In the genomic region with DNA sequence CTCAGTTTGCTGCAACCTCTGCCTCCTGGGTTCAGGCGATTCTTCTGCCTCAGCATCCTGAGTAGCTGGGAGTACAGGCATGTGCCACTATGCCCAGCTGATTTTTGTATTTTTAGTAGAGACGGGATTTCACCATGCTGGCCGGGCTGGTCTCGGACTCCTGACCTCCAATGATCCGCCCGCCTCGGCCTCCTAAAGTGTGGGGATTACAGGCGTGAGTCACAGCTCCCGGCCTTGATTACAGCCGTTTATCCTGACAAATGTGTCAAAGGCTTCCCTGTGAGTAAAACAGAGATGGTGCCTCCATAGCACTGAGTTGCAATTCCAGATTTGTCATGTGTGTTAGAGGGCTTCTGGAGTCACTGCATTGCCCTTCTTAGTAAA, we compare ENCODE assay signal across 17 cellular contexts.
A peak's percentile ranks its signal among the peaks of the same experiment; 100 is the strongest.
DNase-seq lines count a peak whose midpoint lies in the region; ATAC-seq and TF ChIP-seq lines count a peak whose summit lies in the region.
"Had no signal": no experiment of that assay in that cellular context is flagged by ENCODE, and none has a peak within 500 bp of the region (broad histone marks: within the 10 kb centered on the region; RNA-seq: fewer than 3 reads in every experiment).

No MANE protein-coding gene starts in this region.

- H3K4me2 ChIP-seq in hepatocyte, result no peak overlapping the region
- peak overlapping the region; percentile 69 for H3K4me2 ChIP-seq in smooth muscle cell

- H3K9me3 ChIP-seq in hepatocyte (ENCODE audit: low read depth) (no peaks in the 10 kb centered on the region), smooth muscle cell (replicated peaks; ENCODE audit: low read depth) (no peaks in the 10 kb centered on the region), stomach (no peaks in the 10 kb centered on the region)
- H3K9me3 ChIP-seq: HAP-1, neutrophil, upper lobe of left lung had no signal

- H3K4me1 ChIP-seq in hepatocyte (ENCODE audit: insufficient read depth) (peaks cover 5% of the 10 kb centered on the region), smooth muscle cell (ENCODE audit: low read depth) (peaks cover 8% of the 10 kb centered on the region), stomach (peaks cover 0 to 15% (median 7%) of the 10 kb centered on the region in 4 donors)
- H3K4me1 ChIP-seq: HAP-1, upper lobe of left lung had no signal

- no peaks in the 10 kb centered on the region for H3K9me2 ChIP-seq in hepatocyte (replicated peaks; ENCODE audit: insufficient read depth)

- H3K27me3 ChIP-seq in hepatocyte (no peaks in the 10 kb centered on the region), smooth muscle cell (ENCODE audit: low read depth) (no peaks in the 10 kb centered on the region), stomach (no peaks in the 10 kb centered on the region)
- H3K27me3 ChIP-seq: neutrophil, upper lobe of left lung had no signal

- H3K27ac ChIP-seq in hepatocyte (peak overlapping the region; percentile 66), smooth muscle cell (ENCODE audit: low read depth) (peak overlapping the region; percentile 79), stomach (peak overlapping the region in 2 of 5 donors; percentile 46 to 54)
- H3K27ac ChIP-seq: neutrophil, upper lobe of left lung had no signal

- no peak for ATAC-seq in activated T-helper 17 cell treated with anti-CD3 and anti-CD28 coated beads, Interleukin-2, amount 50 U/mL, for 72 hours (replicated peaks)
- no peak for ATAC-seq in GM21786 (IDR thresholded peaks at IDR 0.05; ENCODE audit: unreplicated experiment)
- ATAC-seq: Right ventricle myocardium inferior; stimulated activated memory B cell treated with anti-CD40 and anti-IgM and Interleukin-4, amounts not matched to agents 10 μg/mL and 1 μg/mL and 100 μg/mL, for 72 hours had no signal

- H3K27ac Mint-ChIP-seq in activated CD4-positive, alpha-beta memory T cell treated with anti-CD3 and anti-CD28 coated beads for 36 hours, result peak overlapping the region; percentile 18
- no peak overlapping the region for H3K27ac Mint-ChIP-seq in activated CD4-positive, alpha-beta memory T cell treated with anti-CD3 and anti-CD28 coated beads, Interleukin-2, amount 10 ng/mL, durations not matched to agents 7 days and 5 days
- peak overlapping the region; percentile 59 for H3K27ac Mint-ChIP-seq in activated T-helper 17 cell treated with anti-CD3 and anti-CD28 coated beads, Interleukin-2, amount 50 U/mL, for 72 hours
- H3K27ac Mint-ChIP-seq: activated naive CD8-positive, alpha-beta T cell treated with anti-CD3 and anti-CD28 coated beads for 36 hours; CD4-positive, alpha-beta T cell; stimulated activated memory B cell treated with anti-CD40 and anti-IgM and Interleukin-4, amounts not matched to agents 10 μg/mL and 1 μg/mL and 100 μg/mL, for 72 hours had no signal

- CTCF ChIA-PET in activated CD4-positive, alpha-beta memory T cell treated with anti-CD3 and anti-CD28 coated beads for 36 hours (lab: Charles Lee), result interaction anchor here (0.8 to 3.2 kb wide), 6 partner anchors 10 to 55 kb away, joined by 3 to 17 read pairs (median 6); no protein-coding TSS in a partner anchor
- CTCF ChIA-PET in activated CD4-positive, alpha-beta memory T cell treated with anti-CD3 and anti-CD28 coated beads, Interleukin-2, amount 10 ng/mL, durations not matched to agents 7 days and 5 days (lab: Charles Lee), result interaction anchor here (5.5 kb wide), 1 partner anchor 17 kb away, joined by 34 read pairs; no protein-coding TSS in a partner anchor

- no peak overlapping the region for H3K4me3 Mint-ChIP-seq in activated CD4-positive, alpha-beta memory T cell treated with anti-CD3 and anti-CD28 coated beads for 36 hours
- no peak overlapping the region for H3K4me3 Mint-ChIP-seq in activated CD4-positive, alpha-beta memory T cell treated with anti-CD3 and anti-CD28 coated beads, Interleukin-2, amount 10 ng/mL, durations not matched to agents 7 days and 5 days
- H3K4me3 Mint-ChIP-seq in activated T-helper 17 cell treated with anti-CD3 and anti-CD28 coated beads, Interleukin-2, amount 50 U/mL, for 72 hours, result peak overlapping the region; percentile 26
- H3K4me3 Mint-ChIP-seq: activated CD4-positive, alpha-beta T cell treated with anti-CD3 and anti-CD28 coated beads for 36 hours; activated naive CD8-positive, alpha-beta T cell treated with anti-CD3 and anti-CD28 coated beads for 36 hours; CD4-positive, alpha-beta T cell; stimulated activated memory B cell treated with anti-CD40 and anti-IgM and Interleukin-4, amounts not matched to agents 10 μg/mL and 1 μg/mL and 100 μg/mL, for 72 hours had no signal

- H3K36me3 ChIP-seq in hepatocyte (replicated peaks; ENCODE audit: insufficient read depth, low read depth) (no peaks in the 10 kb centered on the region), smooth muscle cell (ENCODE audit: low read depth) (no peaks in the 10 kb centered on the region), stomach (no peaks in the 10 kb centered on the region)
- H3K36me3 ChIP-seq: HAP-1, neutrophil, upper lobe of left lung had no signal

- WGBS in hepatocyte (ENCODE audit: low lambda C conversion rate, missing lambda C conversion rate), result 48% methylated on average over 9 of the region's 10 CpGs
- WGBS in smooth muscle cell (ENCODE audit: low lambda C conversion rate), result 16% methylated on average over 10 of the region's 10 CpGs
- 38 to 64% (median 57%) methylated on average over 10 of the region's 10 CpGs for WGBS in stomach, 5 donors

- H3F3A ChIP-seq in smooth muscle cell (ENCODE audit: low read depth), result peaks cover 17% of the 10 kb centered on the region

- no peaks in the 10 kb centered on the region for H3K36me3 Mint-ChIP-seq in activated CD4-positive, alpha-beta memory T cell treated with anti-CD3 and anti-CD28 coated beads for 36 hours
- H3K36me3 Mint-ChIP-seq in activated CD4-positive, alpha-beta memory T cell treated with anti-CD3 and anti-CD28 coated beads, Interleukin-2, amount 10 ng/mL, durations not matched to agents 7 days and 5 days (ENCODE audit: low read depth), result no peaks in the 10 kb centered on the region
- no peaks in the 10 kb centered on the region for H3K36me3 Mint-ChIP-seq in activated T-helper 17 cell treated with anti-CD3 and anti-CD28 coated beads, Interleukin-2, amount 50 U/mL, for 72 hours (ENCODE audit: low read depth)
- H3K36me3 Mint-ChIP-seq: stimulated activated memory B cell treated with anti-CD40 and anti-IgM and Interleukin-4, amounts not matched to agents 10 μg/mL and 1 μg/mL and 100 μg/mL, for 72 hours had no signal

- no peak overlapping the region for H3K9ac ChIP-seq in smooth muscle cell (ENCODE audit: low read depth)

- H3K4me1 Mint-ChIP-seq in activated CD4-positive, alpha-beta memory T cell treated with anti-CD3 and anti-CD28 coated beads for 36 hours (ENCODE audit: low read depth), result peaks cover 19% of the 10 kb centered on the region
- peaks cover 24% of the 10 kb centered on the region for H3K4me1 Mint-ChIP-seq in activated CD4-positive, alpha-beta memory T cell treated with anti-CD3 and anti-CD28 coated beads, Interleukin-2, amount 10 ng/mL, durations not matched to agents 7 days and 5 days
- no peaks in the 10 kb centered on the region for H3K4me1 Mint-ChIP-seq in activated T-helper 17 cell treated with anti-CD3 and anti-CD28 coated beads, Interleukin-2, amount 50 U/mL, for 72 hours
- H3K4me1 Mint-ChIP-seq: stimulated activated memory B cell treated with anti-CD40 and anti-IgM and Interleukin-4, amounts not matched to agents 10 μg/mL and 1 μg/mL and 100 μg/mL, for 72 hours had no signal

- no peaks in the 10 kb centered on the region for H4K20me1 ChIP-seq in hepatocyte (ENCODE audit: insufficient read depth, poor library complexity, severe bottlenecking)
- H4K20me1 ChIP-seq in smooth muscle cell (ENCODE audit: low read depth), result peaks cover 19% of the 10 kb centered on the region

- no peak for DNase-seq in activated CD4-positive, alpha-beta memory T cell treated with anti-CD3 and anti-CD28 coated beads for 36 hours
- DNase-seq in activated CD4-positive, alpha-beta memory T cell treated with anti-CD3 and anti-CD28 coated beads, Interleukin-2, amount 10 ng/mL, durations not matched to agents 7 days and 5 days, result no peak
- DNase-seq in hepatocyte (ENCODE audit: low spot score), result peak; percentile 74
- DNase-seq in smooth muscle cell (lab: John Stamatoyannopoulos, UW; ENCODE audit: unreplicated experiment), result peak; percentile 12
- DNase-seq in stomach, result no peak
- no peak for DNase-seq in activated gamma-delta T cell treated with Interleukin-2 at 50 U/mL for 16 hours
- DNase-seq: activated naive CD8-positive, alpha-beta T cell treated with anti-CD3 and anti-CD28 coated beads for 36 hours; CD4-positive, alpha-beta T cell; effector CD4-positive, alpha-beta T cell; upper lobe of left lung had no signal

- no peak for TF ChIP-seq EP300 in stomach (IDR thresholded peaks at IDR 0.05)

- TF ChIP-seq CTCF in hepatocyte (IDR thresholded peaks at IDR 0.05; ENCODE audit: poor library complexity), result no peak
- no peak for TF ChIP-seq CTCF in smooth muscle cell (IDR thresholded peaks at IDR 0.05; ENCODE audit: borderline replicate concordance, insufficient read depth, poor library complexity, severe bottlenecking)
- no peak for TF ChIP-seq CTCF in stomach (IDR thresholded peaks at IDR 0.05)

- H3K27me3 Mint-ChIP-seq in activated CD4-positive, alpha-beta memory T cell treated with anti-CD3 and anti-CD28 coated beads for 36 hours, result no peaks in the 10 kb centered on the region
- no peaks in the 10 kb centered on the region for H3K27me3 Mint-ChIP-seq in activated CD4-positive, alpha-beta memory T cell treated with anti-CD3 and anti-CD28 coated beads, Interleukin-2, amount 10 ng/mL, durations not matched to agents 7 days and 5 days
- no peaks in the 10 kb centered on the region for H3K27me3 Mint-ChIP-seq in activated T-helper 17 cell treated with anti-CD3 and anti-CD28 coated beads, Interleukin-2, amount 50 U/mL, for 72 hours
- H3K27me3 Mint-ChIP-seq: activated CD4-positive, alpha-beta T cell treated with anti-CD3 and anti-CD28 coated beads for 36 hours; activated naive CD8-positive, alpha-beta T cell treated with anti-CD3 and anti-CD28 coated beads for 36 hours; CD4-positive, alpha-beta T cell; stimulated activated memory B cell treated with anti-CD40 and anti-IgM and Interleukin-4, amounts not matched to agents 10 μg/mL and 1 μg/mL and 100 μg/mL, for 72 hours had no signal

- POLR2A ChIA-PET in activated CD4-positive, alpha-beta memory T cell treated with anti-CD3 and anti-CD28 coated beads for 36 hours (lab: Charles Lee), result interaction anchor here (1.0 to 2.5 kb wide), 4 partner anchors 18 to 53 kb away, joined by 4 to 14 read pairs (median 6); no protein-coding TSS in a partner anchor
- POLR2A ChIA-PET in activated CD4-positive, alpha-beta memory T cell treated with anti-CD3 and anti-CD28 coated beads, Interleukin-2, amount 10 ng/mL, durations not matched to agents 7 days and 5 days (lab: Charles Lee), result interaction anchor here (0.9 to 1.1 kb wide), 2 partner anchors 29 to 112 kb away, joined by 3 read pairs; no protein-coding TSS in a partner anchor

- TF ChIP-seq POLR2A in stomach (IDR thresholded peaks at IDR 0.05), result no peak

- H3K79me2 ChIP-seq in hepatocyte (no peaks in the 10 kb centered on the region), smooth muscle cell (ENCODE audit: low read depth) (no peaks in the 10 kb centered on the region)

- no peaks in the 10 kb centered on the region for H3K9me3 Mint-ChIP-seq in activated CD4-positive, alpha-beta memory T cell treated with anti-CD3 and anti-CD28 coated beads for 36 hours
- H3K9me3 Mint-ChIP-seq in activated CD4-positive, alpha-beta memory T cell treated with anti-CD3 and anti-CD28 coated beads, Interleukin-2, amount 10 ng/mL, durations not matched to agents 7 days and 5 days, result no peaks in the 10 kb centered on the region
- no peaks in the 10 kb centered on the region for H3K9me3 Mint-ChIP-seq in activated T-helper 17 cell treated with anti-CD3 and anti-CD28 coated beads, Interleukin-2, amount 50 U/mL, for 72 hours
- H3K9me3 Mint-ChIP-seq: activated naive CD8-positive, alpha-beta T cell treated with anti-CD3 and anti-CD28 coated beads for 36 hours; CD4-positive, alpha-beta T cell; stimulated activated memory B cell treated with anti-CD40 and anti-IgM and Interleukin-4, amounts not matched to agents 10 μg/mL and 1 μg/mL and 100 μg/mL, for 72 hours had no signal

- H3K4me3 ChIP-seq in hepatocyte (no peak overlapping the region), smooth muscle cell (no peak overlapping the region), stomach (no peak overlapping the region)
- H3K4me3 ChIP-seq: HAP-1, upper lobe of left lung had no signal

- intact Hi-C loops in activated CD4-positive, alpha-beta memory T cell treated with anti-CD3 and anti-CD28 coated beads for 36 hours (cut with micrococcal nuclease), result loop anchor here (1.0 to 5.0 kb wide), 7 partner anchors 10 to 359 kb away; no protein-coding TSS in a partner anchor
- intact Hi-C loops in stomach (cut with DNase I; ENCODE audit: low total_unique reads), result no loop called here

- H2AFZ ChIP-seq in hepatocyte, result no peak overlapping the region
- no peak overlapping the region for H2AFZ ChIP-seq in smooth muscle cell (ENCODE audit: low read depth)

Comparison
In these comparisons a context has a peak if more than half of its experiments do, and no peak if none do; other contexts are left out.
1. DNase-seq: peak in hepatocyte (single experiment) and smooth muscle cell (single experiment); none in activated CD4-positive, alpha-beta memory T cell treated with anti-CD3 and anti-CD28 coated beads for 36 hours (single experiment), activated CD4-positive, alpha-beta memory T cell treated with anti-CD3 and anti-CD28 coated beads, Interleukin-2, amount 10 ng/mL, durations not matched to agents 7 days and 5 days (single experiment), stomach (single experiment) and activated gamma-delta T cell treated with Interleukin-2 at 50 U/mL for 16 hours (single experiment).